8 cellular contexts compared by ENCODE assay signal in genomic region chr2:58046335-58046584, GRCh38. TPM values are rescaled to one million over a fixed set of nuclear protein-coding genes. Genes with fewer than 3 reads are reported as not detected.
DNase-seq lines count a peak whose midpoint lies in the region; ATAC-seq, FAIRE-seq and TF ChIP-seq lines count a peak whose summit lies in the region.

No MANE protein-coding gene starts in this region.

- peak overlapping the region; percentile 94 to 97 for H3K27ac Mint-ChIP-seq in effector memory CD8-positive, alpha-beta T cell
- H3K27ac Mint-ChIP-seq in nephron, result peak overlapping the region; percentile 95 to 99 (median 97)

- H3K27me3 Mint-ChIP-seq in effector memory CD8-positive, alpha-beta T cell, result no peaks in the 10 kb centered on the region
- H3K27me3 Mint-ChIP-seq in nephron (ENCODE audit: low read depth), result no peaks in the 10 kb centered on the region

- peaks cover 21 to 34% of the 10 kb centered on the region in 2 donors for H3K4me1 Mint-ChIP-seq in effector memory CD8-positive, alpha-beta T cell (ENCODE audit: low read depth in 2 of 2)
- H3K4me1 Mint-ChIP-seq in nephron, result peaks cover 14% of the 10 kb centered on the region

- DNase-seq in GM12891 (ENCODE audit: insufficient read length, low spot score) (no peak), HEK293T (ENCODE audit: extremely low spot score) (no peak), NCI-H1105 (lab: John Stamatoyannopoulos, UW) (no peak), GM12892 (ENCODE audit: insufficient read length) (no peak), GDM1 (lab: John Stamatoyannopoulos, UW) (no peak)
- DNase-seq in Jurkat, Clone E6-1 (ENCODE audit: low read depth, low spot score), result peak; percentile 1
- no peak for DNase-seq in effector memory CD8-positive, alpha-beta T cell

- CTCF ChIA-PET in HEK293T (lab: Yijun Ruan, JAX), result no interaction called here

- peak overlapping the region; percentile 85 to 86 for H3K4me3 Mint-ChIP-seq in effector memory CD8-positive, alpha-beta T cell
- peak overlapping the region; percentile 85 to 93 (median 92) for H3K4me3 Mint-ChIP-seq in nephron

- H3K9me3 Mint-ChIP-seq in effector memory CD8-positive, alpha-beta T cell, result no peaks in the 10 kb centered on the region
- H3K9me3 Mint-ChIP-seq in nephron, result no peaks in the 10 kb centered on the region

- no peak for ATAC-seq in effector memory CD8-positive, alpha-beta T cell (replicated peaks)

- peaks cover 9% of the 10 kb centered on the region for H3K36me3 Mint-ChIP-seq in effector memory CD8-positive, alpha-beta T cell (ENCODE audit: insufficient read depth)
- H3K36me3 Mint-ChIP-seq in nephron (ENCODE audit: low read depth), result peaks cover 4% of the 10 kb centered on the region

- TF ChIP-seq POLR2A in GM12891 (IDR thresholded peaks at IDR 0.05; ENCODE audit: low read depth, low read length), result no peak; the same call in 1 of the 2 replicates
- TF ChIP-seq POLR2A in GM12892 (IDR thresholded peaks at IDR 0.05; ENCODE audit: low read depth, low read length), result no peak; the same call in 1 of the 2 replicates

- FAIRE-seq in GM12891 (lab: Jason Lieb, UNC) (no peak), GM12892 (lab: Jason Lieb, UNC) (no peak)

- H3K4me3 ChIP-seq in Jurkat, Clone E6-1 (ENCODE audit: low read length), result peak overlapping the region; percentile 45

- POLR2A ChIA-PET in HEK293T (lab: Yijun Ruan, JAX), result interaction anchor here (0.6 to 1.6 kb wide), 10 partner anchors 9 to 1847 kb away, joined by 3 to 5 read pairs (median 3); no protein-coding TSS in a partner anchor

- TF ChIP-seq CTCF in nephron (IDR thresholded peaks at IDR 0.05; ENCODE audit: unreplicated experiment in 3 of 3), result no peak

TF ChIP-seq in GM12891, 5 proteins besides CTCF, POLR2A, EP300 and RAD21:
- TF ChIP-seq PAX5 (IDR thresholded peaks at IDR 0.05; ENCODE audit: insufficient read depth, low read length, severe bottlenecking), result no peak
- TF ChIP-seq POU2F2 (IDR thresholded peaks at IDR 0.05; ENCODE audit: low read depth, low read length), result peak; percentile 48; the same call in 1 of the 2 replicates

TF ChIP-seq in HEK293T, 16 proteins besides CTCF, POLR2A, EP300 and RAD21:
- TF ChIP-seq LEF1 (IDR thresholded peaks at IDR 0.05; ENCODE audit: borderline replicate concordance) (no peak), HDGF (IDR thresholded peaks at IDR 0.05; ENCODE audit: borderline replicate concordance) (no peak), FOXK2 (IDR thresholded peaks at IDR 0.05) (no peak), ARNT (IDR thresholded peaks at IDR 0.05) (no peak), FOXM1 (IDR thresholded peaks at IDR 0.05; ENCODE audit: borderline replicate concordance) (no peak), TARDBP (IDR thresholded peaks at IDR 0.05) (no peak), L3MBTL2 (conservative IDR thresholded peaks at IDR 0.05) (no peak; the same call in 1 of the 2 replicates), PKNOX1 (IDR thresholded peaks at IDR 0.05) (no peak), SP1 (IDR thresholded peaks at IDR 0.05) (no peak), ELF4 (IDR thresholded peaks at IDR 0.05) (no peak), CTBP1 (IDR thresholded peaks at IDR 0.05; ENCODE audit: borderline replicate concordance) (no peak)

RNA-seq across cellular contexts. Expression of gene VRK2, which starts 0.3 kb away (rescaled TPM):
- polyA plus RNA-seq in GM12891 (2012; ENCODE audit: low read depth, missing spikeins), result 32.3 TPM
- 9.1 TPM for polyA plus RNA-seq in Jurkat, Clone E6-1 (2012; ENCODE audit: insufficient read depth, insufficient read length)
- polyA plus RNA-seq in GM12892 (2012; ENCODE audit: missing spikeins), result 28.6 TPM
